12 cellular contexts compared by ENCODE assay signal in genomic region chr9:109113892-109114609, GRCh38. TPM values are rescaled to one million over a fixed set of nuclear protein-coding genes. Genes with fewer than 3 reads are reported as not detected.
DNase-seq lines count a peak whose midpoint lies in the region; ATAC-seq, FAIRE-seq and TF ChIP-seq lines count a peak whose summit lies in the region.
"Had no signal": no experiment of that assay in that cellular context is flagged by ENCODE, and none has a peak within 500 bp of the region (broad histone marks: within the 10 kb centered on the region; RNA-seq: fewer than 3 reads in every experiment).

No MANE protein-coding gene starts in this region.

- no peak overlapping the region for H3K4ac ChIP-seq in H9 (ENCODE audit: low read depth, low read length)

- H3K36me3 Mint-ChIP-seq in H9 (ENCODE audit: insufficient read depth in 1 of 3, low read depth in 3 of 3) (peaks cover 13 to 15% (median 14%) of the 10 kb centered on the region in 3 experiments; a peak in 6 of 7 replicates), T-helper 17 cell (ENCODE audit: low read depth) (no peaks in the 10 kb centered on the region)

- no peak overlapping the region for H3T11ph ChIP-seq in H9 (ENCODE audit: low read length)

- peaks cover 14% of the 10 kb centered on the region for H3K79me1 ChIP-seq in H9 (ENCODE audit: insufficient read depth, low read depth, low read length, poor library complexity, severe bottlenecking)

- DNase-seq in H9 (no peak), T-helper 17 cell (no peak), cardiac muscle cell (ENCODE audit: low read depth in 1 of 2, low spot score in 1 of 2) (no peak), psoas muscle (no peak), GM12891 (ENCODE audit: insufficient read length, low spot score) (no peak), RPMI8226 (no peak), HCEC 1CT (no peak), DMS114 treated with DMSO at 0.1 percent for 48 hours (lab: John Stamatoyannopoulos, UW; ENCODE audit: unreplicated experiment) (no peak)
- DNase-seq: amniotic stem cell, Kasumi-1, left colon, spleen had no signal

- H3K9me3 Mint-ChIP-seq in H9 = 0 out of 5 replicates have a peak, but pooled peaks cover 0 to 3% of the 10 kb centered on the region in 2 experiments

- peaks cover 51% of the 10 kb centered on the region; the same call in 1 of the 2 replicates for H3K79me2 ChIP-seq in H9 (ENCODE audit: insufficient read depth, low read length)

- H3K9me3 ChIP-seq in H9 (ENCODE audit: control insufficient read depth, low read depth, low read length) (no peaks in the 10 kb centered on the region), T-helper 17 cell (ENCODE audit: control insufficient read depth, low read length, poor library complexity, severe bottlenecking) (no peaks in the 10 kb centered on the region), cardiac muscle cell (ENCODE audit: low read depth) (no peaks in the 10 kb centered on the region), psoas muscle (no peaks in the 10 kb centered on the region)
- H3K9me3 ChIP-seq: spleen had no signal

- no peak overlapping the region for H3K23ac ChIP-seq in H9 (ENCODE audit: insufficient read length, low read depth, low read length)

- H3K27me3 Mint-ChIP-seq in H9 (ENCODE audit: low read depth) (no peaks in the 10 kb centered on the region), T-helper 17 cell (no peaks in the 10 kb centered on the region)

- no peak overlapping the region for H4K91ac ChIP-seq in H9 (ENCODE audit: insufficient read length, low read depth, low read length)

- H3K27me3 ChIP-seq in H9 (ENCODE audit: insufficient read depth, low read length) (no peaks in the 10 kb centered on the region), cardiac muscle cell (no peaks in the 10 kb centered on the region), psoas muscle (ENCODE audit: insufficient read depth in 3 of 3, low read length in 2 of 3) (no peaks in the 10 kb centered on the region)
- H3K27me3 ChIP-seq: spleen had no signal

- H3K4me1 ChIP-seq in H9 (ENCODE audit: insufficient read depth, low read length) (peaks cover 7% of the 10 kb centered on the region), cardiac muscle cell (ENCODE audit: low read depth) (peaks cover 69% of the 10 kb centered on the region), psoas muscle (peaks cover 87% of the 10 kb centered on the region)

- H3K14ac ChIP-seq in H9 (ENCODE audit: insufficient read depth, low read length) = no peak overlapping the region

- ATAC-seq in T-helper 17 cell = no peak
- peak in 3 of 4 donors; percentile 19 to 50 (median 26) for ATAC-seq in psoas muscle
- ATAC-seq: left colon had no signal

- peak overlapping the region; percentile 5 to 80 (median 72); a peak in 6 of 7 replicates for H3K27ac Mint-ChIP-seq in H9
- peak overlapping the region; percentile 82 for H3K27ac Mint-ChIP-seq in T-helper 17 cell

- H2BK120ac ChIP-seq in H9 (ENCODE audit: low read depth, low read length, poor library complexity, severe bottlenecking) = no peak overlapping the region

- no peak for FAIRE-seq in GM12891 (lab: Jason Lieb, UNC)

- H3K27ac ChIP-seq in H9 (ENCODE audit: insufficient read length, low read depth, low read length) (no peak overlapping the region), cardiac muscle cell (peak overlapping the region; percentile 93), psoas muscle (peak overlapping the region; percentile 74)
- H3K27ac ChIP-seq: spleen had no signal

- H3K4me3 Mint-ChIP-seq in H9 (no peak overlapping the region; a peak in 1 of 5 replicates), T-helper 17 cell (peak overlapping the region; percentile 66)

- no peaks in the 10 kb centered on the region for H4K20me1 ChIP-seq in H9 (ENCODE audit: control insufficient read depth, insufficient read depth, insufficient read length)

- no peak overlapping the region for H2BK15ac ChIP-seq in H9 (ENCODE audit: low read depth, low read length)

- H4K5ac ChIP-seq in H9 (ENCODE audit: insufficient read length, low read depth, low read length) = no peak overlapping the region

- no CpG with 5 or more reads among the region's 12 CpGs for WGBS in H9 (ENCODE audit: extremely low coverage, insufficient read length, low lambda C conversion rate)
- 63 to 74% (median 66%) methylated on average over 12 of the region's 12 CpGs for WGBS in psoas muscle, 3 donors

- no peak overlapping the region for H2BK5ac ChIP-seq in H9 (ENCODE audit: insufficient read length, low read length)

- no peak overlapping the region for H2BK20ac ChIP-seq in H9 (ENCODE audit: low read depth, low read length, poor library complexity, severe bottlenecking)

- no peak overlapping the region for H3K56ac ChIP-seq in H9 (ENCODE audit: insufficient read length, low read depth, low read length)

- H3K18ac ChIP-seq in H9 (ENCODE audit: insufficient read length, low read depth, low read length) = no peak overlapping the region

- no peak for TF ChIP-seq POLR2A in GM12891 (IDR thresholded peaks at IDR 0.05; ENCODE audit: low read depth, low read length)

- H3K9ac ChIP-seq in H9 (ENCODE audit: extremely low read depth, insufficient read length, low read length) = peak overlapping the region; percentile 7

- peaks cover 7% of the 10 kb centered on the region for H3K23me2 ChIP-seq in H9 (ENCODE audit: insufficient read length, low read depth, low read length, poor library complexity, severe bottlenecking)

- H3K4me2 ChIP-seq in H9 (ENCODE audit: insufficient read depth, insufficient read length, low read length) = no peak overlapping the region

- H2AFZ ChIP-seq in H9 (ENCODE audit: low read length) = no peak overlapping the region

- peaks cover 43 to 61% of the 10 kb centered on the region in 2 experiments for H3K4me1 Mint-ChIP-seq in H9
- peaks cover 62% of the 10 kb centered on the region for H3K4me1 Mint-ChIP-seq in T-helper 17 cell

- no peak overlapping the region for H2BK12ac ChIP-seq in H9 (ENCODE audit: insufficient read length, low read depth, low read length)

- H2AK5ac ChIP-seq in H9 (ENCODE audit: insufficient read length, low read length) = no peak overlapping the region

- H3K4me3 ChIP-seq in cardiac muscle cell (no peak overlapping the region), psoas muscle (peak overlapping the region; percentile 29)
- H3K4me3 ChIP-seq: spleen had no signal

- H3K36me3 ChIP-seq in cardiac muscle cell (no peaks in the 10 kb centered on the region), psoas muscle (ENCODE audit: insufficient read depth in 1 of 2, low read depth in 1 of 2) (no peaks in the 10 kb centered on the region)
- H3K36me3 ChIP-seq: spleen had no signal

- TF ChIP-seq CTCF in H9 (conservative IDR thresholded peaks at IDR 0.05) (no peak), cardiac muscle cell (IDR thresholded peaks at IDR 0.05; ENCODE audit: low read depth, low read length) (no peak), psoas muscle (IDR thresholded peaks at IDR 0.05) (no peak)

- no peak overlapping the region for H4K8ac ChIP-seq in H9 (replicated peaks; ENCODE audit: insufficient read length, low read depth, low read length)

- intact Hi-C loops in psoas muscle (cut with DNase I) = no loop called here

TF ChIP-seq in GM12891, 5 proteins besides CTCF, POLR2A, EP300 and RAD21:
- no peak for TF ChIP-seq TAF1 (IDR thresholded peaks at IDR 0.05; ENCODE audit: low read depth, low read length)
- TF ChIP-seq SPI1 (IDR thresholded peaks at IDR 0.05; ENCODE audit: low read depth, low read length) = no peak
- TF ChIP-seq POU2F2 (IDR thresholded peaks at IDR 0.05; ENCODE audit: low read depth, low read length) = no peak
- TF ChIP-seq PAX5 (IDR thresholded peaks at IDR 0.05; ENCODE audit: insufficient read depth, low read length, severe bottlenecking) = no peak
- TF ChIP-seq POLR2AphosphoS5 (IDR thresholded peaks at IDR 0.05; ENCODE audit: low read depth, low read length) = no peak

RNA-seq across cellular contexts. Expression of gene TMEM245, which starts 5.7 kb away (rescaled TPM):
- 37.9 and 38.3 TPM in 2 replicates for total RNA-seq in H9 (2021)
- total RNA-seq in T-helper 17 cell = 10 to 100 TPM; 26.8 to 28.2 TPM
- 63.7 and 88.1 TPM in 2 replicates for total RNA-seq in cardiac muscle cell
- 75.6 and 117 TPM in 2 replicates for polyA plus RNA-seq in cardiac muscle cell
- 10 to 100 TPM; 32.4 to 77.8 (median 44.3) TPM for total RNA-seq in psoas muscle
- polyA plus RNA-seq in psoas muscle = 10 to 100 TPM in 2 of 3 donors, 1 to 10 TPM in 1; 6.0 to 58.0 (median 16.8) TPM
- 7.2 TPM for polyA plus RNA-seq in GM12891 (2012; ENCODE audit: low read depth, missing spikeins)

RNA-seq across cellular contexts. Expression of gene FRRS1L, which starts 53.0 kb away (rescaled TPM):
- total RNA-seq in H9 (2021) (3.3 and 3.5 TPM in 2 replicates), T-helper 17 cell (not detected), cardiac muscle cell (0.07 and 0.30 TPM in 2 replicates), psoas muscle (under 1 TPM in 1 of 4 donors, not detected in 3; 0.04 TPM)
- polyA plus RNA-seq in cardiac muscle cell (0.38 and 0.65 TPM in 2 replicates), psoas muscle (under 1 TPM in 2 of 3 donors, not detected in 1; under 0.01 to 0.01 TPM)
- not detected for polyA plus RNA-seq in GM12891 (2012; ENCODE audit: low read depth, missing spikeins)
- total RNA-seq: spleen had no signal
